Comparison of ENCODE assay signal across 8 cellular contexts in the genomic region with DNA sequence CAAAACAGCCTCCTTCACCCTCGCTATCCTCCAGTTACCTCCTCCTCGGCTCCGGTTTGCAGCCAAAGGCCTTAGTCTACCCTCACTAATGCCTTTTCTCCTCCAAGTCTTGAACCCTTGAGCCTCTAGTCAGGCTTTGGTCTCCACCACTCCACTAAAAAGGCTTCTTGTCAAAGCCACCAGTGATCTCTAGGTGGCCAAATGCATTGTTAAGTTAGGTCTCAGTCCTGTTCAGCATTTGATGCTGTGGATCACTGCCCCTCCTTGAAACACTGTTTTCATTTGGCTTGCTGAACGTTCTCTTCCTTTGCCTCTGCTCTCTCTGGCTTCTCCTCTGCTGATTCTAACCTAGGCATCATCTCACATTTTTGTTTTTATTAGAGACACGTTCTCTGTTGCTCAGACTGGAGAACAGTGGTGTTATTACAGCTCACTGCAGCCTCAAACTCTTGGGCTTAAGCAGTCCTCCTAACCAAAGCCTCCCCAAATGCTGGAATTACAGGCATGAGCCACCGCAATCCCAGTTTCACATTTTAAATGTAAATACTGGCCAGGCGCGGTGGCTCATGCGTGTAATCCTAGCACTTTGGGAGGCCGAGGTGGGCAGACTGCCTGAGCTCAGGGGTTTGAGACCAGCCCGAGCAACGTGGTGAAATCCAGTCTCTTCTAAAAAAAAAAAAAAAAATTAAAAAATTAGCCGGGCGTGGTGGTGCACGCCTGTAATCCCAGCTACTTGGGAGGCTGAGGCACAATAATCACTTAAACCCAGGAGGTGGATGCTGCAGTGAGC. TPM values are rescaled to one million over a fixed set of nuclear protein-coding genes. Genes with fewer than 3 reads are reported as not detected.
DNase-seq lines count a peak whose midpoint lies in the region; ATAC-seq lines count a peak whose summit lies in the region.
"Had no signal": no experiment of that assay in that cellular context is flagged by ENCODE, and none has a peak within 500 bp of the region (broad histone marks: within the 10 kb centered on the region; RNA-seq: fewer than 3 reads in every experiment).

No MANE protein-coding gene starts in this region.

- H3K36me3 ChIP-seq in H7 (replicated peaks; ENCODE audit: control insufficient read depth, insufficient read depth, low read length) = no peaks in the 10 kb centered on the region; the same call in 1 of the 2 replicates
- no peaks in the 10 kb centered on the region for H3K36me3 ChIP-seq in iPS-15b (ENCODE audit: control insufficient read depth, insufficient read depth, low read length)
- peaks cover 0 to 21% (median 6%) of the 10 kb centered on the region in 5 donors for H3K36me3 ChIP-seq in subcutaneous abdominal adipose tissue (ENCODE audit: control insufficient read depth in 5 of 5, insufficient read depth in 5 of 5, low read length in 5 of 5)

- H3K27me3 Mint-ChIP-seq in T-helper 17 cell = no peaks in the 10 kb centered on the region

- H3K9me3 ChIP-seq in T-helper 17 cell (ENCODE audit: control insufficient read depth, low read length, poor library complexity, severe bottlenecking) = no peaks in the 10 kb centered on the region
- no peaks in the 10 kb centered on the region for H3K9me3 ChIP-seq in iPS-15b (ENCODE audit: control insufficient read depth, insufficient read depth, low read length)
- peaks cover 0 to 2% (median 0%) of the 10 kb centered on the region in 5 donors for H3K9me3 ChIP-seq in subcutaneous abdominal adipose tissue (ENCODE audit: control insufficient read depth in 5 of 5, low read length in 5 of 5)

- peak overlapping the region; percentile 92 for H3K4me3 Mint-ChIP-seq in T-helper 17 cell

- no peak for ATAC-seq in T-helper 17 cell
- no peak for ATAC-seq in HG02759 (IDR thresholded peaks at IDR 0.05; ENCODE audit: unreplicated experiment)

- H3K4me1 Mint-ChIP-seq in T-helper 17 cell = peaks cover 26% of the 10 kb centered on the region

- DNase-seq in H7 = no peak
- DNase-seq in T-helper 17 cell = no peak
- DNase-seq in DMS 273 (lab: John Stamatoyannopoulos, UW; ENCODE audit: unreplicated experiment) = no peak
- DNase-seq in NCI-H446 (lab: John Stamatoyannopoulos, UW) = no peak

- H3K4me1 ChIP-seq in iPS-15b (ENCODE audit: control insufficient read depth, insufficient read depth, low read length) = no peaks in the 10 kb centered on the region
- peaks cover 10 to 25% (median 22%) of the 10 kb centered on the region in 5 donors for H3K4me1 ChIP-seq in subcutaneous abdominal adipose tissue (ENCODE audit: control insufficient read depth in 5 of 5, insufficient read depth in 5 of 5, low read length in 5 of 5)

- H3K27me3 ChIP-seq in H7 (ENCODE audit: control insufficient read depth, insufficient read depth, low read length) = no peaks in the 10 kb centered on the region
- H3K27me3 ChIP-seq in iPS-15b (ENCODE audit: control insufficient read depth, insufficient read depth, low read length) = no peaks in the 10 kb centered on the region
- peaks cover 0 to 3% (median 0%) of the 10 kb centered on the region in 5 donors for H3K27me3 ChIP-seq in subcutaneous abdominal adipose tissue (ENCODE audit: control insufficient read depth in 5 of 5, insufficient read depth in 4 of 5, low read length in 5 of 5)

- peak overlapping the region; percentile 88 for H3K27ac Mint-ChIP-seq in T-helper 17 cell

- no peak overlapping the region for H3K27ac ChIP-seq in subcutaneous abdominal adipose tissue (ENCODE audit: low read depth, low read length)

- H3K4me3 ChIP-seq in H7 (ENCODE audit: insufficient read depth, low read depth, low read length) = peak overlapping the region; percentile 28
- H3K4me3 ChIP-seq in iPS-15b (ENCODE audit: low read depth, low read length) = peak overlapping the region; percentile 56
- H3K4me3 ChIP-seq in subcutaneous abdominal adipose tissue (ENCODE audit: low read depth in 1 of 5, low read length in 5 of 5) = peak overlapping the region; percentile 65 to 89 (median 72)

- H3K9ac ChIP-seq in iPS-15b (ENCODE audit: low read depth, low read length) (no peak overlapping the region), subcutaneous abdominal adipose tissue (ENCODE audit: low read length in 5 of 5) (peak overlapping the region in 4 of 5 donors; percentile 48 to 63 (median 60))

- H3K36me3 Mint-ChIP-seq in T-helper 17 cell (ENCODE audit: low read depth) = no peaks in the 10 kb centered on the region

RNA-seq across cellular contexts. Expression of a gene that starts 1.1 kb away (rescaled TPM):
- 21.8 and 22.7 TPM in 2 replicates for total RNA-seq in H7 (2014; rRNA removed; shearing (Covaris generic))
- 10 to 100 TPM; 49.7 to 53.7 TPM for total RNA-seq in T-helper 17 cell

RNA-seq across cellular contexts. Expression of a gene that starts 16.1 kb away (rescaled TPM):
- total RNA-seq in H7 (2014; rRNA removed; shearing (Covaris generic)) = not detected in 2 replicates
- under 1 TPM; 0.07 to 0.13 TPM for total RNA-seq in T-helper 17 cell

RNA-seq across cellular contexts. Expression of a gene that starts 42.0 kb away (rescaled TPM):
- 1.7 and 2.0 TPM in 2 replicates for total RNA-seq in H7 (2014; rRNA removed; shearing (Covaris generic))
- total RNA-seq in T-helper 17 cell = under 1 TPM in 1 of 2 donors, not detected in 1; 0.22 TPM

RNA-seq across cellular contexts. Expression of a gene that starts 48.2 kb away (rescaled TPM):
- not detected in 2 replicates for total RNA-seq in H7 (2014; rRNA removed; shearing (Covaris generic))
- not detected for total RNA-seq in T-helper 17 cell
- total RNA-seq: pulmonary artery endothelial cell had no signal

RNA-seq across cellular contexts. Expression of a gene that starts 55.0 kb away (rescaled TPM):
- 27.0 and 28.7 TPM in 2 replicates for total RNA-seq in H7 (2014; rRNA removed; shearing (Covaris generic))
- 10 to 100 TPM; 10.6 to 14.4 TPM for total RNA-seq in T-helper 17 cell
